8 cellular contexts compared by ENCODE assay signal in the genomic region with DNA sequence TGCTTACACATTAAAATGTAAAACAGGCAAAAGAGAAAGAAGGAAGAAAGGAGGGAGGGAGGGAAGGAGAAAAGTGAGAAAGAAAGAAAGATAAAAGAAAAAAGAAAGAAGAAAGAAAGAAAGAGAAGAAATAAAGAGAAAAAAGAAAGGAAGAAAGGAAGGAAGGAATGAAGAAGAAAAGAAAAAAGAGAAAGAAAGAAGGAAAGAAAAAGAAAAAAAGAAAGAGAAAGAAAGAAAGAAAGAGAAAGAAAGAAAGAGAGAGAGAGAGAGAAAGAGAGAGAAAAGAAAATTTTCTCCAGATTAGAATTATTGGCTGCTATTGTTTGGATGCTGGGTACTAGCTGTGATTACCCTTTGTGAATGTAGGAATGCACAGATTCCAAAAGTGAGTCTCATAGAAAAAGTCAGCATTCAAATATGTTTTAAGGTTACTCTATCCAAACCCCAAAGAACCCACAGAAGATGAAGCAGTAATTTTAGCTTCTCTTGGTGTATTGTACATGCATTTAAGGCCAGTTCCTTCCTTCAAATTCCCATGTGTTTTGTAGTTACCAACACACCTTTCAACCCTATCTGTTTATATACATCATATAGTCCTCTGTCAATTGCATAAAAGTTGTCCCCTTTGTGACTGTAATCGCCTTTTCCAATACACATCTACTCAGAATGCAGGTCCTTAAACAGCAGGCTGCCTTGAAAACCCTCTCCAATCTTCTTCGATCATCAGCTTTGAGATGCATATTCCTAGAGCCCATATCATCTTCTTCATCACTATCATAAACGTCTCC. TPM values are rescaled to one million over a fixed set of nuclear protein-coding genes. Genes with fewer than 3 reads are reported as not detected.
DNase-seq lines count a peak whose midpoint lies in the region; ATAC-seq and TF ChIP-seq lines count a peak whose summit lies in the region.

No MANE protein-coding gene starts in this region.

- DNase-seq in DMS53 treated with DMSO at 0.1 percent for 48 hours (lab: John Stamatoyannopoulos, UW; ENCODE audit: unreplicated experiment), result peak; percentile 0
- no peak for DNase-seq in activated naive CD4-positive, alpha-beta T cell treated with anti-CD3 and anti-CD28 coated beads, Interleukin-2, amount 50 U/mL, for 72 hours (ENCODE audit: low spot score in 2 of 2)
- DNase-seq in stimulated activated naive CD8-positive, alpha-beta T cell treated with anti-CD3 and anti-CD28 coated beads, Interleukin-15, amount 100 ng/mL, for 72 hours, result no peak
- DNase-seq in germinal center (ENCODE audit: low spot score), result no peak
- no peak for DNase-seq in erythroblast (lab: John Stamatoyannopoulos, UW)

- no peaks in the 10 kb centered on the region for H3K27me3 Mint-ChIP-seq in stimulated activated naive CD8-positive, alpha-beta T cell treated with anti-CD3 and anti-CD28 coated beads, Interleukin-15, amount 100 ng/mL, for 72 hours

- H3K4me3 ChIP-seq in iPS-20b (ENCODE audit: low read length), result peak overlapping the region; percentile 87

- H3K4me3 Mint-ChIP-seq in stimulated activated naive CD8-positive, alpha-beta T cell treated with anti-CD3 and anti-CD28 coated beads, Interleukin-15, amount 100 ng/mL, for 72 hours, result peak overlapping the region; percentile 86 to 95

- no peaks in the 10 kb centered on the region for H3K9me3 Mint-ChIP-seq in activated naive CD4-positive, alpha-beta T cell treated with anti-CD3 and anti-CD28 coated beads, Interleukin-2, amount 50 U/mL, for 72 hours
- no peaks in the 10 kb centered on the region for H3K9me3 Mint-ChIP-seq in stimulated activated naive CD8-positive, alpha-beta T cell treated with anti-CD3 and anti-CD28 coated beads, Interleukin-15, amount 100 ng/mL, for 72 hours

- H3K9ac ChIP-seq in iPS-20b (ENCODE audit: low read depth, low read length), result peak overlapping the region; percentile 80; the same call in 1 of the 2 replicates

- peaks cover 3% of the 10 kb centered on the region; the same call in 1 of the 2 replicates for H3K4me1 ChIP-seq in iPS-20b (ENCODE audit: insufficient read depth, low read length)

- ATAC-seq in HG02885 (IDR thresholded peaks at IDR 0.05; ENCODE audit: poor library complexity, unreplicated experiment) (peak; percentile 2), GM18858 (IDR thresholded peaks at IDR 0.05; ENCODE audit: unreplicated experiment) (no peak)
- ATAC-seq in activated naive CD4-positive, alpha-beta T cell treated with anti-CD3 and anti-CD28 coated beads, Interleukin-2, amount 50 U/mL, for 72 hours, result no peak
- peak; percentile 1 for ATAC-seq in stimulated activated naive CD8-positive, alpha-beta T cell treated with anti-CD3 and anti-CD28 coated beads, Interleukin-15, amount 100 ng/mL, for 72 hours

- no peaks in the 10 kb centered on the region for H3K36me3 ChIP-seq in iPS-20b (ENCODE audit: insufficient read depth, low read depth, low read length)

- H3K36me3 Mint-ChIP-seq in activated naive CD4-positive, alpha-beta T cell treated with anti-CD3 and anti-CD28 coated beads, Interleukin-2, amount 50 U/mL, for 72 hours, result peaks cover 31 to 36% of the 10 kb centered on the region in 2 donors

- peaks cover 46% of the 10 kb centered on the region for H3K4me1 Mint-ChIP-seq in stimulated activated naive CD8-positive, alpha-beta T cell treated with anti-CD3 and anti-CD28 coated beads, Interleukin-15, amount 100 ng/mL, for 72 hours

- no peaks in the 10 kb centered on the region for H3K9me3 ChIP-seq in iPS-20b (ENCODE audit: insufficient read depth, low read depth, low read length)

- H3K27ac ChIP-seq in iPS-20b (ENCODE audit: low read length), result no peak overlapping the region

- no peak for TF ChIP-seq POLR2A in erythroblast (IDR thresholded peaks at IDR 0.05; ENCODE audit: low read length)

- peaks cover 17% of the 10 kb centered on the region for H3K27me3 ChIP-seq in iPS-20b (ENCODE audit: insufficient read depth, low read length)

- peak overlapping the region; percentile 87 to 89 for H3K27ac Mint-ChIP-seq in activated naive CD4-positive, alpha-beta T cell treated with anti-CD3 and anti-CD28 coated beads, Interleukin-2, amount 50 U/mL, for 72 hours
- peak overlapping the region; percentile 97 to 98 for H3K27ac Mint-ChIP-seq in stimulated activated naive CD8-positive, alpha-beta T cell treated with anti-CD3 and anti-CD28 coated beads, Interleukin-15, amount 100 ng/mL, for 72 hours

RNA-seq across cellular contexts. Expression of a gene that starts 0.8 kb away (rescaled TPM):
- total RNA-seq in activated naive CD4-positive, alpha-beta T cell treated with anti-CD3 and anti-CD28 coated beads, Interleukin-2, amount 50 U/mL, for 72 hours, result 100 to 1,000 TPM in 1 of 2 donors, 10 to 100 TPM in 1; 86.7 to 128 TPM

RNA-seq across cellular contexts. Expression of a gene that starts 30.1 kb away (rescaled TPM):
- under 1 TPM in 1 of 2 donors, not detected in 1; 0.16 TPM for total RNA-seq in activated naive CD4-positive, alpha-beta T cell treated with anti-CD3 and anti-CD28 coated beads, Interleukin-2, amount 50 U/mL, for 72 hours

RNA-seq across cellular contexts. Expression of a gene that starts 34.8 kb away (rescaled TPM):
- 10 to 100 TPM; 42.8 to 47.6 TPM for total RNA-seq in activated naive CD4-positive, alpha-beta T cell treated with anti-CD3 and anti-CD28 coated beads, Interleukin-2, amount 50 U/mL, for 72 hours

RNA-seq across cellular contexts. Expression of a gene that starts 55.8 kb away (rescaled TPM):
- total RNA-seq in activated naive CD4-positive, alpha-beta T cell treated with anti-CD3 and anti-CD28 coated beads, Interleukin-2, amount 50 U/mL, for 72 hours, result not detected

Comparison
In these comparisons a context has a peak if more than half of its experiments do, and no peak if none do; other contexts are left out.
1. ATAC-seq: peak in HG02885 (single experiment) and stimulated activated naive CD8-positive, alpha-beta T cell treated with anti-CD3 and anti-CD28 coated beads, Interleukin-15, amount 100 ng/mL, for 72 hours (single experiment); none in activated naive CD4-positive, alpha-beta T cell treated with anti-CD3 and anti-CD28 coated beads, Interleukin-2, amount 50 U/mL, for 72 hours (0 of 2) and GM18858 (single experiment).